1 cellular context compared by ENCODE assay signal in genomic region chr18:23452728-23453656, GRCh38.
TF ChIP-seq lines count a peak whose summit lies in the region.

RIOK3 (plus strand) TSS chr18:23453287; CDS start chr18:23453440, 153 bp downstream.

TF ChIP-seq in GM12878, 131 proteins besides CTCF, POLR2A, EP300 and RAD21 (continued from another document):
- TF ChIP-seq, protein P1, sequence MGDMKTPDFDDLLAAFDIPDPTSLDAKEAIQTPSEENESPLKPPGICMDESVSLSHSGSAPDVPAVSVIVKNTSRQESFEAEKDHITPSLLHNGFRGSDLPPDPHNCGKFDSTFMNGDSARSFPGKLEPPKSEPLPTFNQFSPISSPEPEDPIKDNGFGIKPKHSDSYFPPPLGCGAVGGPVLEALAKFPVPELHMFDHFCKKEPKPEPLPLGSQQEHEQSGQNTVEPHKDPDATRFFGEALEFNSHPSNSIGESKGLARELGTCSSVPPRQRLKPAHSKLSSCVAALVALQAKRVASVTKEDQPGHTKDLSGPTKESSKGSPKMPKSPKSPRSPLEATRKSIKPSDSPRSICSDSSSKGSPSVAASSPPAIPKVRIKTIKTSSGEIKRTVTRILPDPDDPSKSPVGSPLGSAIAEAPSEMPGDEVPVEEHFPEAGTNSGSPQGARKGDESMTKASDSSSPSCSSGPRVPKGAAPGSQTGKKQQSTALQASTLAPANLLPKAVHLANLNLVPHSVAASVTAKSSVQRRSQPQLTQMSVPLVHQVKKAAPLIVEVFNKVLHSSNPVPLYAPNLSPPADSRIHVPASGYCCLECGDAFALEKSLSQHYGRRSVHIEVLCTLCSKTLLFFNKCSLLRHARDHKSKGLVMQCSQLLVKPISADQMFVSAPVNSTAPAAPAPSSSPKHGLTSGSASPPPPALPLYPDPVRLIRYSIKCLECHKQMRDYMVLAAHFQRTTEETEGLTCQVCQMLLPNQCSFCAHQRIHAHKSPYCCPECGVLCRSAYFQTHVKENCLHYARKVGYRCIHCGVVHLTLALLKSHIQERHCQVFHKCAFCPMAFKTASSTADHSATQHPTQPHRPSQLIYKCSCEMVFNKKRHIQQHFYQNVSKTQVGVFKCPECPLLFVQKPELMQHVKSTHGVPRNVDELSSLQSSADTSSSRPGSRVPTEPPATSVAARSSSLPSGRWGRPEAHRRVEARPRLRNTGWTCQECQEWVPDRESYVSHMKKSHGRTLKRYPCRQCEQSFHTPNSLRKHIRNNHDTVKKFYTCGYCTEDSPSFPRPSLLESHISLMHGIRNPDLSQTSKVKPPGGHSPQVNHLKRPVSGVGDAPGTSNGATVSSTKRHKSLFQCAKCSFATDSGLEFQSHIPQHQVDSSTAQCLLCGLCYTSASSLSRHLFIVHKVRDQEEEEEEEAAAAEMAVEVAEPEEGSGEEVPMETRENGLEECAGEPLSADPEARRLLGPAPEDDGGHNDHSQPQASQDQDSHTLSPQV (IDR thresholded peaks at IDR 0.05) = no peak
- TF ChIP-seq ZNF622 (IDR thresholded peaks at IDR 0.05) (no peak), RUNX3 (IDR thresholded peaks at IDR 0.05; ENCODE audit: low read length) (peak; percentile 64; the same call in 1 of the 2 replicates), HDAC6 (IDR thresholded peaks at IDR 0.05; ENCODE audit: unreplicated experiment) (no peak)
- TF ChIP-seq, protein P2, sequence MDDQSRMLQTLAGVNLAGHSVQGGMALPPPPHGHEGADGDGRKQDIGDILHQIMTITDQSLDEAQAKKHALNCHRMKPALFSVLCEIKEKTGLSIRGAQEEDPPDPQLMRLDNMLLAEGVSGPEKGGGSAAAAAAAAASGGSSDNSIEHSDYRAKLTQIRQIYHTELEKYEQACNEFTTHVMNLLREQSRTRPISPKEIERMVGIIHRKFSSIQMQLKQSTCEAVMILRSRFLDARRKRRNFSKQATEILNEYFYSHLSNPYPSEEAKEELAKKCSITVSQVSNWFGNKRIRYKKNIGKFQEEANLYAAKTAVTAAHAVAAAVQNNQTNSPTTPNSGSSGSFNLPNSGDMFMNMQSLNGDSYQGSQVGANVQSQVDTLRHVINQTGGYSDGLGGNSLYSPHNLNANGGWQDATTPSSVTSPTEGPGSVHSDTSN (IDR thresholded peaks at IDR 0.05; ENCODE audit: insufficient replicate concordance, low read depth, low read length) = no peak
